Comparison of ENCODE assay signal across 1 cellular context in genomic region chr11:116792144-116792868, GRCh38.
TF ChIP-seq lines count a peak whose summit lies in the region.

No MANE protein-coding gene starts in this region.

TF ChIP-seq in HepG2, 621 proteins besides CTCF, POLR2A, EP300 and RAD21 (continued from another document and continues in another):
- TF ChIP-seq HNF4A (CRISPR knock-in tag; IDR thresholded peaks at IDR 0.05) (peak; percentile 83), ZNF652 (CRISPR knock-in tag; IDR thresholded peaks at IDR 0.05; ENCODE audit: borderline replicate concordance, low read depth) (peak; percentile 98), REST (IDR thresholded peaks at IDR 0.05; ENCODE audit: borderline replicate concordance in 1 of 2, low read depth in 1 of 2, low read length in 2 of 2) (peak in 1 of 2 experiments; percentile 31; a peak in 1 of 4 replicates), ZNF770 (CRISPR knock-in tag; IDR thresholded peaks at IDR 0.05) (no peak), ZXDC (CRISPR knock-in tag; IDR thresholded peaks at IDR 0.05) (peak; percentile 46; the same call in 1 of the 2 replicates), GATAD2A (CRISPR knock-in tag; IDR thresholded peaks at IDR 0.05) (peak; percentile 91), REPIN1 (CRISPR knock-in tag; IDR thresholded peaks at IDR 0.05; ENCODE audit: borderline replicate concordance, low read depth) (peak; percentile 34; the same call in 1 of the 2 replicates), RARG (CRISPR knock-in tag; IDR thresholded peaks at IDR 0.05; ENCODE audit: low read depth) (no peak), SOX13 (IDR thresholded peaks at IDR 0.05) (no peak), SOX13 (CRISPR knock-in tag; conservative IDR thresholded peaks at IDR 0.05 in 1 of 2, IDR thresholded peaks at IDR 0.05 in 1 of 2) (peak in 1 of 2 experiments; percentile 68; a peak in 1 of 4 replicates), TCF7 (IDR thresholded peaks at IDR 0.05; ENCODE audit: low read depth) (peak; percentile 85), USF2 (IDR thresholded peaks at IDR 0.05; ENCODE audit: low read depth, low read length) (no peak), USF2 (CRISPR knock-in tag; IDR thresholded peaks at IDR 0.05; ENCODE audit: borderline replicate concordance) (peak; percentile 51; the same call in 1 of the 2 replicates), YEATS4 (CRISPR knock-in tag; IDR thresholded peaks at IDR 0.05; ENCODE audit: borderline replicate concordance) (peak; percentile 21; the same call in 1 of the 2 replicates), SKIL (CRISPR knock-in tag; IDR thresholded peaks at IDR 0.05; ENCODE audit: borderline replicate concordance) (peak; percentile 86), SP5 (CRISPR knock-in tag; IDR thresholded peaks at IDR 0.05; ENCODE audit: borderline replicate concordance, low read depth) (0 out of 2 replicates have a peak, but pooled peaks have one; percentile 42), HDAC2 (CRISPR knock-in tag; IDR thresholded peaks at IDR 0.05) (peak; percentile 74), ZBTB39 (CRISPR knock-in tag; IDR thresholded peaks at IDR 0.05) (no peak), CREB1 (IDR thresholded peaks at IDR 0.05) (no peak), CREB1 (CRISPR knock-in tag; IDR thresholded peaks at IDR 0.05) (peak; percentile 11; the same call in 1 of the 2 replicates), ZNF337 (CRISPR knock-in tag; IDR thresholded peaks at IDR 0.05; ENCODE audit: borderline replicate concordance, low read depth) (no peak), RAD51 (IDR thresholded peaks at IDR 0.05; ENCODE audit: borderline replicate concordance) (no peak), ZC3H13 (CRISPR knock-in tag; IDR thresholded peaks at IDR 0.05) (peak; percentile 60; the same call in 1 of the 2 replicates), NR2F6 (IDR thresholded peaks at IDR 0.05) (peak; percentile 99), NR2F6 (CRISPR knock-in tag; IDR thresholded peaks at IDR 0.05) (peak; percentile 98), SKI (IDR thresholded peaks at IDR 0.05; ENCODE audit: partially characterized antibody) (peak; percentile 76), ZNF841 (CRISPR knock-in tag; IDR thresholded peaks at IDR 0.05; ENCODE audit: borderline replicate concordance) (no peak), IKZF1 (IDR thresholded peaks at IDR 0.05) (no peak), ZNF367 (CRISPR knock-in tag; IDR thresholded peaks at IDR 0.05; ENCODE audit: borderline replicate concordance) (no peak), ATF7-NPFF (CRISPR knock-in tag; IDR thresholded peaks at IDR 0.05; ENCODE audit: low read depth) (0 out of 2 replicates have a peak, but pooled peaks have one; percentile 18), IKZF5 (CRISPR knock-in tag; IDR thresholded peaks at IDR 0.05) (peak; percentile 41; the same call in 1 of the 2 replicates), ISL2 (CRISPR knock-in tag; IDR thresholded peaks at IDR 0.05) (peak; percentile 72; the same call in 1 of the 2 replicates), ZNF567 (CRISPR knock-in tag; IDR thresholded peaks at IDR 0.05; ENCODE audit: borderline replicate concordance) (no peak), ZNF343 (CRISPR knock-in tag; IDR thresholded peaks at IDR 0.05) (peak; percentile 52; the same call in 1 of the 2 replicates), ZNF44 (CRISPR knock-in tag; IDR thresholded peaks at IDR 0.05) (no peak), WIZ (CRISPR knock-in tag; IDR thresholded peaks at IDR 0.05) (no peak), HIC2 (CRISPR knock-in tag; IDR thresholded peaks at IDR 0.05; ENCODE audit: low read depth) (peak; percentile 95), BORCS8-MEF2B (CRISPR knock-in tag; IDR thresholded peaks at IDR 0.05) (0 out of 2 replicates have a peak, but pooled peaks have one; percentile 57), ZNF543 (CRISPR knock-in tag; IDR thresholded peaks at IDR 0.05) (0 out of 2 replicates have a peak, but pooled peaks have one; percentile 20), TMF1 (CRISPR knock-in tag; IDR thresholded peaks at IDR 0.05; ENCODE audit: low read depth) (peak; percentile 51; the same call in 1 of the 2 replicates)
